Comparison of ENCODE assay signal across 13 cellular contexts in genomic region chr19:41217741-41218140, GRCh38. TPM values are rescaled to one million over a fixed set of nuclear protein-coding genes. Genes with fewer than 3 reads are reported as not detected.
A peak's percentile ranks its signal among the peaks of the same experiment; 100 is the strongest.
DNase-seq lines count a peak whose midpoint lies in the region; ATAC-seq lines count a peak whose summit lies in the region.
"Had no signal": no experiment of that assay in that cellular context is flagged by ENCODE, and none has a peak within 500 bp of the region (broad histone marks: within the 10 kb centered on the region; RNA-seq: fewer than 3 reads in every experiment).

No MANE protein-coding gene starts in this region.

- peaks cover 2% of the 10 kb centered on the region for H3K79me1 ChIP-seq in mesendoderm (ENCODE audit: low read length)

- H3K27ac ChIP-seq in GM23248: no peak overlapping the region
- H3K27ac ChIP-seq in caudate nucleus (ENCODE audit: low read depth, low read length): peak overlapping the region; percentile 53
- no peak overlapping the region for H3K27ac ChIP-seq in mesendoderm (ENCODE audit: low read depth, low read length)
- H3K27ac ChIP-seq in skin epidermis: peak overlapping the region in 12 of 21 experiments; percentile 69 to 99 (median 88)

- WGBS in GM23248 (ENCODE audit: low coverage in 1 of 2, low lambda C conversion rate in 2 of 2, missing lambda C conversion rate in 2 of 2), 2 experiments: 55 to 57% methylated on average over 7 of the region's 7 CpGs
- WGBS in mesendoderm (ENCODE audit: extremely low coverage, insufficient coverage, low lambda C conversion rate): no CpG with 5 or more reads among the region's 7 CpGs

- H3K56ac ChIP-seq in mesendoderm (ENCODE audit: low read length): peak overlapping the region; percentile 30

- H2BK120ac ChIP-seq in mesendoderm (ENCODE audit: low read depth, low read length): no peak overlapping the region

- H3K23ac ChIP-seq in mesendoderm (ENCODE audit: low read length): no peak overlapping the region

- H3K4me2 ChIP-seq in GM23248 (ENCODE audit: unreplicated experiment) (no peak overlapping the region), mesendoderm (ENCODE audit: low read length) (no peak overlapping the region)

- no peaks in the 10 kb centered on the region for H3K9me2 ChIP-seq in GM23248 (ENCODE audit: insufficient read depth)

- peaks cover 27% of the 10 kb centered on the region for H3F3A ChIP-seq in GM23248 (ENCODE audit: insufficient read depth)

- H3K27me3 ChIP-seq in GM23248 (replicated peaks; ENCODE audit: insufficient read depth) (no peaks in the 10 kb centered on the region), mesendoderm (ENCODE audit: insufficient read depth, low read length, poor library complexity) (no peaks in the 10 kb centered on the region)
- H3K27me3 ChIP-seq: SJCRH30 had no signal

- H2AK5ac ChIP-seq in mesendoderm (ENCODE audit: low read length): peak overlapping the region; percentile 78

- in situ Hi-C loops in GM23248 (cut with MboI) (no loop called here), G401 (cut with HindIII; ENCODE audit: low sequenced_read_pairs) (no loop called here)

- no peak overlapping the region for H4K5ac ChIP-seq in mesendoderm (ENCODE audit: low read length)

- H4K8ac ChIP-seq in mesendoderm (ENCODE audit: low read depth, low read length): no peak overlapping the region

- no peak overlapping the region for H2BK15ac ChIP-seq in mesendoderm (replicated peaks; ENCODE audit: low read depth)

- H3K4me3 ChIP-seq in GM23248 (no peak overlapping the region), mesendoderm (ENCODE audit: low read length) (no peak overlapping the region), skin epidermis (no peak overlapping the region)

- ATAC-seq in HG03439 (IDR thresholded peaks at IDR 0.05; ENCODE audit: unreplicated experiment): no peak
- ATAC-seq: activated CD8-positive, alpha-beta T cell treated with anti-CD3 and anti-CD28 coated beads, Interleukin-2, amount 10 ng/mL, durations not matched to agents 7 days and 5 days had no signal

- no peak overlapping the region for H3K4ac ChIP-seq in mesendoderm (ENCODE audit: low read depth, low read length)

- H3K36me3 ChIP-seq in GM23248 (ENCODE audit: low read depth) (peaks cover 10% of the 10 kb centered on the region; the same call in 1 of the 2 replicates), mesendoderm (ENCODE audit: control insufficient read depth, insufficient read depth, low read length) (no peaks in the 10 kb centered on the region)

- H3K4me1 ChIP-seq in GM23248 (ENCODE audit: insufficient read depth): peaks cover 22% of the 10 kb centered on the region
- H3K4me1 ChIP-seq in mesendoderm (ENCODE audit: control insufficient read depth, low read depth, low read length): peaks cover 2% of the 10 kb centered on the region

- H3K9me3 ChIP-seq in GM23248 (ENCODE audit: low read depth): no peaks in the 10 kb centered on the region
- H3K9me3 ChIP-seq: SJCRH30 had no signal

- no peak overlapping the region for H3K18ac ChIP-seq in mesendoderm (ENCODE audit: low read length)

- H3K9ac ChIP-seq in GM23248 (no peak overlapping the region), mesendoderm (ENCODE audit: low read length) (no peak overlapping the region)

- H3K79me2 ChIP-seq in GM23248 (ENCODE audit: insufficient read depth) (peaks cover 34% of the 10 kb centered on the region), mesendoderm (ENCODE audit: control insufficient read depth, insufficient read depth, low read length) (no peaks in the 10 kb centered on the region)

- H2BK5ac ChIP-seq in mesendoderm (ENCODE audit: low read length): peak overlapping the region; percentile 11

- no peak overlapping the region for H2AFZ ChIP-seq in GM23248

- DNase-seq in GM23248 (peak; percentile 26), caudate nucleus (lab: John Stamatoyannopoulos, UW) (no peak), mesendoderm (no peak), G401 (ENCODE audit: low spot score) (no peak), ecto neural progenitor cell (ENCODE audit: low spot score) (no peak), H4 (ENCODE audit: low spot score) (no peak)
- DNase-seq: activated CD8-positive, alpha-beta T cell treated with anti-CD3 and anti-CD28 coated beads, Interleukin-2, amount 10 ng/mL, durations not matched to agents 7 days and 5 days; NCI-H1105; NCI-H226; SJCRH30; stimulated activated CD4-positive, alpha-beta T cell treated with anti-CD3 and anti-CD28 coated beads, Interleukin-2, amount 100 ng/mL, for 48 hours had no signal

- no peaks in the 10 kb centered on the region for H4K20me1 ChIP-seq in GM23248 (ENCODE audit: insufficient read depth)

RNA-seq across cellular contexts. Expression of gene AXL, which starts 1.3 kb away (rescaled TPM):
- total RNA-seq in GM23248 (2014; rRNA removed; shearing (Covaris generic)): 401 and 421 TPM in 2 replicates
- 340 and 348 TPM in 2 replicates for polyA plus RNA-seq in GM23248 (2016; fragmentation: Nextera tagmentation; extraction: Ambion mirVana)
- 17.2 TPM for polyA plus RNA-seq in mesendoderm (2013, experiment 1 of 2)
- 18.3 TPM for polyA plus RNA-seq in mesendoderm (2013, experiment 2 of 2)
- total RNA-seq in G401 (2014; rRNA removed; shearing (Covaris generic)): 21.0 and 22.4 TPM in 2 replicates
- 97.8 and 105 TPM in 2 replicates for total RNA-seq in H4 (2014; rRNA removed; shearing (Covaris generic))
- total RNA-seq: activated CD8-positive, alpha-beta T cell treated with anti-CD3 and anti-CD28 coated beads, Interleukin-2, amount 10 ng/mL, durations not matched to agents 7 days and 5 days had no signal

RNA-seq across cellular contexts. Expression of gene CYP2S1, which starts 24.7 kb away (rescaled TPM):
- total RNA-seq in GM23248 (2014; rRNA removed; shearing (Covaris generic)): 0.13 TPM in 1 of 2 replicates, not detected in the other
- not detected in 2 replicates for polyA plus RNA-seq in GM23248 (2016; fragmentation: Nextera tagmentation; extraction: Ambion mirVana)
- polyA plus RNA-seq in mesendoderm (2013, experiment 1 of 2): 134 TPM
- 137 TPM for polyA plus RNA-seq in mesendoderm (2013, experiment 2 of 2)
- not detected in 2 replicates for total RNA-seq in G401 (2014; rRNA removed; shearing (Covaris generic))
- total RNA-seq in H4 (2014; rRNA removed; shearing (Covaris generic)): 3.0 and 4.1 TPM in 2 replicates
- total RNA-seq: SJCRH30 had no signal

RNA-seq across cellular contexts. Expression of gene HNRNPUL1, which starts 46.4 kb away (rescaled TPM):
- total RNA-seq in GM23248 (2014; rRNA removed; shearing (Covaris generic)): 107 and 111 TPM in 2 replicates
- 105 and 112 TPM in 2 replicates for polyA plus RNA-seq in GM23248 (2016; fragmentation: Nextera tagmentation; extraction: Ambion mirVana)
- 241 TPM for polyA plus RNA-seq in mesendoderm (2013, experiment 1 of 2)
- polyA plus RNA-seq in mesendoderm (2013, experiment 2 of 2): 240 TPM
- total RNA-seq in G401 (2014; rRNA removed; shearing (Covaris generic)): 85.0 and 116 TPM in 2 replicates
- total RNA-seq in H4 (2014; rRNA removed; shearing (Covaris generic)): 70.9 and 82.4 TPM in 2 replicates

Comparison
In these comparisons a context has a peak if more than half of its experiments do, and no peak if none do; other contexts are left out.
1. H3K27ac ChIP-seq: peak in caudate nucleus (single experiment) and skin epidermis (12 of 21); none in GM23248 (single experiment) and mesendoderm (single experiment).